Comparison of ENCODE assay signal across 21 cellular contexts in the genomic region with DNA sequence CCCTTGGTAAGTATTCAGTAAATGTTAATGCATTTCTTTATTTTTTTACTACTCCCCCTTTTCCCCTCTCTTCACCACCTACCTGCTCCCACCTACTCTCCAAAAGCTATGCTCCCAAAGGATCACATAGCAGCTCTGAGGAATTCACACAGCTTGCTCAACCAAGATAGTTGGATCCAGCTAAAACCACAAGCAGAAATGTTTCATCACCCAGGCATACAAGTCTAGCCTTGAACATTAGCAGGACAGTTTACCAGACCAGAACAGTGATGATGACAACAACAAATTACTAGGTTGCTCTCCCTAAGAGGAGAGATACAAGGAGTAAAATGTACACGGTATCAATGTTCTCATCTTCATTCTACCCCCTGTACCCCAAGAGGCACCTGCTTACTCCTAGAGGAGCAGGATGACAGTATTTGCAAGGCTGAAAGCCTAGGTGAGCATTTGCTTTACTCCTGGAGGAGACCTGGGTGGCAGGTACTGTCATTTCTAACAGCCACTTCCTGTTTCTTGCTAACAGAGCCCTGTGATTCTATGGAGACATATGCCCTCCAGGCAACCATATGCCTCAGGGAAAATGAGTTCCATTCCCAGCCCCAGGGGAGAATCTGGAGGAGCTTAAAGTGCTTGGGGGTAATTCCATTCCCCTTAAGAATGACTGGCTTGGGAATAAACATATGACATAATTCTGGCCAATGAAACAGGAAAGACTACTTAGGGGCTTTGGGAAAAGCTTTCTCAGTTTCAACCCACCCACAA.
DNase-seq lines count a peak whose midpoint lies in the region; ATAC-seq and TF ChIP-seq lines count a peak whose summit lies in the region.
"Had no signal": no experiment of that assay in that cellular context is flagged by ENCODE, and none has a peak within 500 bp of the region (broad histone marks: within the 10 kb centered on the region; RNA-seq: fewer than 3 reads in every experiment).

No MANE protein-coding gene starts in this region.

- no peak overlapping the region for H3K27ac Mint-ChIP-seq in stimulated activated memory B cell treated with anti-CD40 and anti-IgM and Interleukin-4, amounts not matched to agents 10 μg/mL and 1 μg/mL and 100 μg/mL, for 72 hours
- H3K27ac Mint-ChIP-seq: endodermal cell, H9, nephron progenitor cell had no signal

- H3K4me3 Mint-ChIP-seq in stimulated activated memory B cell treated with anti-CD40 and anti-IgM and Interleukin-4, amounts not matched to agents 10 μg/mL and 1 μg/mL and 100 μg/mL, for 72 hours, result no peak overlapping the region
- H3K4me3 Mint-ChIP-seq: endodermal cell, H9, nephron progenitor cell had no signal

- DNase-seq in AG08395 (ENCODE audit: low spot score), result peak; percentile 79
- peak; percentile 67 for DNase-seq in M059J (ENCODE audit: low read depth)
- DNase-seq in astrocyte of the spinal cord (ENCODE audit: low read depth, low spot score), result peak; percentile 9
- DNase-seq in islet precursor cell, result peak; percentile 62
- DNase-seq in DMS79 treated with DMSO at 0.1 percent for 48 hours (lab: John Stamatoyannopoulos, UW), result no peak
- DNase-seq: activated CD4-positive, alpha-beta T cell treated with anti-CD3 and anti-CD28 coated beads, Interleukin-2, amount 50 U/mL, for 48 hours; cerebellar nuclear complex; endodermal cell; GF-D8; H9; MM.1S; NCI-H2029; nephron progenitor cell; stimulated activated CD4-positive, alpha-beta T cell treated with anti-CD3 and anti-CD28 coated beads, Interleukin-15, amount 100 ng/mL, for 24 hours; stomach; uterus had no signal

- H3K36me3 Mint-ChIP-seq in stimulated activated memory B cell treated with anti-CD40 and anti-IgM and Interleukin-4, amounts not matched to agents 10 μg/mL and 1 μg/mL and 100 μg/mL, for 72 hours, result no peaks in the 10 kb centered on the region

- no peak for TF ChIP-seq CTCF in astrocyte of the spinal cord (IDR thresholded peaks at IDR 0.05; ENCODE audit: low read depth, low read length)

- in situ Hi-C loops in astrocyte of the spinal cord (cut with HindIII; ENCODE audit: low sequenced_read_pairs), result no loop called here

- H3K4me3 ChIP-seq in astrocyte of the spinal cord (ENCODE audit: low read depth, low read length), result no peak overlapping the region
- H3K4me3 ChIP-seq: A549, lung, stomach, uterus had no signal

- H3K4me1 Mint-ChIP-seq in stimulated activated memory B cell treated with anti-CD40 and anti-IgM and Interleukin-4, amounts not matched to agents 10 μg/mL and 1 μg/mL and 100 μg/mL, for 72 hours, result no peaks in the 10 kb centered on the region

- H3K27me3 Mint-ChIP-seq in stimulated activated memory B cell treated with anti-CD40 and anti-IgM and Interleukin-4, amounts not matched to agents 10 μg/mL and 1 μg/mL and 100 μg/mL, for 72 hours, result no peaks in the 10 kb centered on the region

- ATAC-seq in GM18868 (IDR thresholded peaks at IDR 0.05; ENCODE audit: unreplicated experiment) (no peak), HG03025 (IDR thresholded peaks at IDR 0.05; ENCODE audit: low FRiP score, unreplicated experiment) (no peak)
- no peak for ATAC-seq in stimulated activated memory B cell treated with anti-CD40 and anti-IgM and Interleukin-4, amounts not matched to agents 10 μg/mL and 1 μg/mL and 100 μg/mL, for 72 hours
- ATAC-seq: A549 had no signal

- no peaks in the 10 kb centered on the region for H3K9me3 Mint-ChIP-seq in stimulated activated memory B cell treated with anti-CD40 and anti-IgM and Interleukin-4, amounts not matched to agents 10 μg/mL and 1 μg/mL and 100 μg/mL, for 72 hours
- H3K9me3 Mint-ChIP-seq: endodermal cell, H9, nephron progenitor cell had no signal
